Comparison of ENCODE assay signal across 15 cellular contexts in the genomic region with DNA sequence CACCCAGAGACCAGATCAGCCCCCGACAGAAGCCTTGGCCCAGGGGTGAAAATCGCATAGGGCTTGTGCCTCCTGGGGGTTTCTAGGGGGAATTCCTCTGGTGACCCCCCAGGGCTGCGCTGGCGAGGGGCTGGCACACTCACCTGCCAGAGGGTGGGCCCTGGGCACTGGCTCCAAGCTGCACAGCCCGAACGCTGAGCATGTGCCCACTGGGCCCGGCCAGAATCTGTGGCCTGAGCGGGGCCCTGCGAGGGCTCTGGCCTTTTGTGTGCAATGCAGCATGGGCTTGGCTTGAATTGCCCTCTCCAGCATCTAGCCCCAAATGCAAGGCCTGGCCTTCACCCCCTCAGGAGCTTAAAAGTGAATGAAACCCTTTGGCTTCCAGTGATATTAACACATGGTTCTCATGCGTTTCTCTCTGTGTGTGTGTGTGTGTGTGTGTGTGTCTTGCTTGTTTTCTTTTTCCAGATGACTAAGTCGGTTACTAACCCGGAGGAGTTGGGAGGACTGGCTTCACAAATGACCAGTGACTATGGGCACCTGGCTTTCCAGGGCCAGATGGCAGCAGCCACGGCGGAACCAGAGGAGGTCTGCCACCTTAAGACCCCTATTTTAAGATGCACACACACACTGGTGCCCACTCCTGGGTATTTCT.
DNase-seq lines count a peak whose midpoint lies in the region; ATAC-seq and TF ChIP-seq lines count a peak whose summit lies in the region.
"Had no signal": no experiment of that assay in that cellular context is flagged by ENCODE, and none has a peak within 500 bp of the region (broad histone marks: within the 10 kb centered on the region; RNA-seq: fewer than 3 reads in every experiment).

No MANE protein-coding gene starts in this region.

- H3K4me3 ChIP-seq in left ventricle myocardium inferior (no peak overlapping the region), adipocyte (ENCODE audit: low read length) (no peak overlapping the region), gastroesophageal sphincter (no peak overlapping the region)

- no peaks in the 10 kb centered on the region for H3K4me1 Mint-ChIP-seq in activated T-cell treated with anti-CD3 and anti-CD28 coated beads, Interleukin-2, amount 50 U/mL, for 72 hours (ENCODE audit: low read depth)
- H3K4me1 Mint-ChIP-seq: B cell had no signal

- WGBS in gastroesophageal sphincter (ENCODE audit: low coverage in 1 of 2), 2 donors, result 83% methylated on average over 4 of the region's 14 CpGs; no CpG with 5 or more reads in 1 of the 2 donors

- H3K27ac ChIP-seq in left ventricle myocardium inferior (replicated peaks) (peak overlapping the region; percentile 87), gastroesophageal sphincter (peak overlapping the region; percentile 60 to 87 (median 80))
- H3K27ac ChIP-seq: epithelial cell of prostate had no signal

- DNase-seq in left ventricle myocardium inferior (no peak), left cardiac atrium (no peak), adipocyte (ENCODE audit: low read depth) (peak; percentile 68), OCI-M1 (lab: John Stamatoyannopoulos, UW) (no peak), NCI-H2081 treated with DMSO at 0.1 percent for 48 hours (lab: John Stamatoyannopoulos, UW) (no peak), NCI-H1436 treated with DMSO at 0.1 percent for 48 hours (lab: John Stamatoyannopoulos, UW) (no peak)
- no peak for DNase-seq in activated T-cell treated with anti-CD3 and anti-CD28 coated beads, Interleukin-2, amount 50 U/mL, for 72 hours
- DNase-seq: activated CD8-positive, alpha-beta memory T cell treated with anti-CD3 and anti-CD28 coated beads, Interleukin-2, amount 50 U/mL, for 48 hours; aorta; islet precursor cell; stimulated activated naive CD4-positive, alpha-beta T cell treated with Interleukin-2 at 50 U/mL for 16 hours had no signal

- H3K4me1 ChIP-seq in left ventricle myocardium inferior, result peaks cover 43% of the 10 kb centered on the region
- H3K4me1 ChIP-seq in adipocyte (ENCODE audit: control insufficient read depth, insufficient read depth, low read length), result peaks cover 47% of the 10 kb centered on the region
- peaks cover 0 to 22% (median 11%) of the 10 kb centered on the region in 3 donors for H3K4me1 ChIP-seq in gastroesophageal sphincter

- H3K36me3 Mint-ChIP-seq in activated T-cell treated with anti-CD3 and anti-CD28 coated beads, Interleukin-2, amount 50 U/mL, for 72 hours (ENCODE audit: insufficient read depth in 2 of 2), result no peaks in the 10 kb centered on the region

- H3K4me3 Mint-ChIP-seq in activated T-cell treated with anti-CD3 and anti-CD28 coated beads, Interleukin-2, amount 50 U/mL, for 72 hours, result no peak overlapping the region
- H3K4me3 Mint-ChIP-seq: B cell had no signal

- H3K9me3 ChIP-seq in left ventricle myocardium inferior (replicated peaks) (no peaks in the 10 kb centered on the region), adipocyte (ENCODE audit: control insufficient read depth, low read length) (no peaks in the 10 kb centered on the region), gastroesophageal sphincter (no peaks in the 10 kb centered on the region)

- H3K27me3 Mint-ChIP-seq in activated T-cell treated with anti-CD3 and anti-CD28 coated beads, Interleukin-2, amount 50 U/mL, for 72 hours (ENCODE audit: low read depth), result peaks cover 6% of the 10 kb centered on the region

- no peak for TF ChIP-seq EP300 in gastroesophageal sphincter (IDR thresholded peaks at IDR 0.05)

- no peak for ATAC-seq in left cardiac atrium
- ATAC-seq in gastroesophageal sphincter, result no peak
- no peak for ATAC-seq in activated T-cell treated with anti-CD3 and anti-CD28 coated beads, Interleukin-2, amount 50 U/mL, for 72 hours (replicated peaks in 1 of 2)
- ATAC-seq: HCT116 had no signal

- H3K9ac ChIP-seq in adipocyte (ENCODE audit: low read length), result no peak overlapping the region

- no peak overlapping the region for H3K27ac Mint-ChIP-seq in activated T-cell treated with anti-CD3 and anti-CD28 coated beads, Interleukin-2, amount 50 U/mL, for 72 hours
- H3K27ac Mint-ChIP-seq: B cell had no signal

- peaks cover 8% of the 10 kb centered on the region for H3K36me3 ChIP-seq in left ventricle myocardium inferior
- H3K36me3 ChIP-seq in adipocyte (ENCODE audit: control insufficient read depth, insufficient read depth, low read length, severe bottlenecking), result peaks cover 44% of the 10 kb centered on the region
- H3K36me3 ChIP-seq in gastroesophageal sphincter, result peaks cover 0 to 15% of the 10 kb centered on the region in 2 donors

- intact Hi-C loops in left ventricle myocardium inferior (cut with micrococcal nuclease) (loop anchor here (5.0 kb wide), 1 partner anchor 309 kb away; no protein-coding TSS in a partner anchor), left cardiac atrium (cut with DNase I) (loop anchor here in 1 of 2 donors (2.0 to 5.0 kb wide), 3 partner anchors 59 to 309 kb away; no protein-coding TSS in a partner anchor)

- TF ChIP-seq POLR2A in gastroesophageal sphincter (IDR thresholded peaks at IDR 0.05), result no peak

- TF ChIP-seq CTCF in left ventricle myocardium inferior (IDR thresholded peaks at IDR 0.05; ENCODE audit: borderline replicate concordance), result no peak
- no peak for TF ChIP-seq CTCF in gastroesophageal sphincter (IDR thresholded peaks at IDR 0.05)

- no peaks in the 10 kb centered on the region for H3K9me3 Mint-ChIP-seq in activated T-cell treated with anti-CD3 and anti-CD28 coated beads, Interleukin-2, amount 50 U/mL, for 72 hours

- H3K27me3 ChIP-seq in left ventricle myocardium inferior (ENCODE audit: low read depth) (no peaks in the 10 kb centered on the region), adipocyte (replicated peaks; ENCODE audit: control insufficient read depth, insufficient read depth, low read length) (no peaks in the 10 kb centered on the region), gastroesophageal sphincter (no peaks in the 10 kb centered on the region)
